2 cellular contexts compared by ENCODE assay signal in the genomic region with DNA sequence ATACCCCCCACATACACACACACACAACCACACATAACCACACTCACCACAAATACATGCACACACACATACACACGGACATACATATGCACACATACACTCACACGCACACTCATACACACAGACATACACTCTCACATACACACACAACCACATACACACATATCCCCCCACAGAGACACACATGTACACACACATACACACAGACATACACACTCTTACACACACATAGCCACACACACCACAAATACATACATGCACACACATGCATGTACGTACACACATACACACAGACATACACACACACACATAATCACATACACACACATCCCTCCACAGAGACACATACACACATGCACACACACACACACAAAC.
TF ChIP-seq lines count a peak whose summit lies in the region.

No MANE protein-coding gene starts in this region.

TF ChIP-seq in HepG2, 621 proteins besides CTCF, POLR2A, EP300 and RAD21 (continues in another document):
- TF ChIP-seq ZNF296 (CRISPR knock-in tag; conservative IDR thresholded peaks at IDR 0.05) (no peak), NCOA5 (CRISPR knock-in tag; IDR thresholded peaks at IDR 0.05) (no peak), HCFC1 (IDR thresholded peaks at IDR 0.05; ENCODE audit: low read depth, low read length) (no peak)
- TF ChIP-seq, protein P1, sequence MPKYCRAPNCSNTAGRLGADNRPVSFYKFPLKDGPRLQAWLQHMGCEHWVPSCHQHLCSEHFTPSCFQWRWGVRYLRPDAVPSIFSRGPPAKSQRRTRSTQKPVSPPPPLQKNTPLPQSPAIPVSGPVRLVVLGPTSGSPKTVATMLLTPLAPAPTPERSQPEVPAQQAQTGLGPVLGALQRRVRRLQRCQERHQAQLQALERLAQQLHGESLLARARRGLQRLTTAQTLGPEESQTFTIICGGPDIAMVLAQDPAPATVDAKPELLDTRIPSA (CRISPR knock-in tag; IDR thresholded peaks at IDR 0.05; ENCODE audit: borderline replicate concordance): no peak
- TF ChIP-seq, protein P2, sequence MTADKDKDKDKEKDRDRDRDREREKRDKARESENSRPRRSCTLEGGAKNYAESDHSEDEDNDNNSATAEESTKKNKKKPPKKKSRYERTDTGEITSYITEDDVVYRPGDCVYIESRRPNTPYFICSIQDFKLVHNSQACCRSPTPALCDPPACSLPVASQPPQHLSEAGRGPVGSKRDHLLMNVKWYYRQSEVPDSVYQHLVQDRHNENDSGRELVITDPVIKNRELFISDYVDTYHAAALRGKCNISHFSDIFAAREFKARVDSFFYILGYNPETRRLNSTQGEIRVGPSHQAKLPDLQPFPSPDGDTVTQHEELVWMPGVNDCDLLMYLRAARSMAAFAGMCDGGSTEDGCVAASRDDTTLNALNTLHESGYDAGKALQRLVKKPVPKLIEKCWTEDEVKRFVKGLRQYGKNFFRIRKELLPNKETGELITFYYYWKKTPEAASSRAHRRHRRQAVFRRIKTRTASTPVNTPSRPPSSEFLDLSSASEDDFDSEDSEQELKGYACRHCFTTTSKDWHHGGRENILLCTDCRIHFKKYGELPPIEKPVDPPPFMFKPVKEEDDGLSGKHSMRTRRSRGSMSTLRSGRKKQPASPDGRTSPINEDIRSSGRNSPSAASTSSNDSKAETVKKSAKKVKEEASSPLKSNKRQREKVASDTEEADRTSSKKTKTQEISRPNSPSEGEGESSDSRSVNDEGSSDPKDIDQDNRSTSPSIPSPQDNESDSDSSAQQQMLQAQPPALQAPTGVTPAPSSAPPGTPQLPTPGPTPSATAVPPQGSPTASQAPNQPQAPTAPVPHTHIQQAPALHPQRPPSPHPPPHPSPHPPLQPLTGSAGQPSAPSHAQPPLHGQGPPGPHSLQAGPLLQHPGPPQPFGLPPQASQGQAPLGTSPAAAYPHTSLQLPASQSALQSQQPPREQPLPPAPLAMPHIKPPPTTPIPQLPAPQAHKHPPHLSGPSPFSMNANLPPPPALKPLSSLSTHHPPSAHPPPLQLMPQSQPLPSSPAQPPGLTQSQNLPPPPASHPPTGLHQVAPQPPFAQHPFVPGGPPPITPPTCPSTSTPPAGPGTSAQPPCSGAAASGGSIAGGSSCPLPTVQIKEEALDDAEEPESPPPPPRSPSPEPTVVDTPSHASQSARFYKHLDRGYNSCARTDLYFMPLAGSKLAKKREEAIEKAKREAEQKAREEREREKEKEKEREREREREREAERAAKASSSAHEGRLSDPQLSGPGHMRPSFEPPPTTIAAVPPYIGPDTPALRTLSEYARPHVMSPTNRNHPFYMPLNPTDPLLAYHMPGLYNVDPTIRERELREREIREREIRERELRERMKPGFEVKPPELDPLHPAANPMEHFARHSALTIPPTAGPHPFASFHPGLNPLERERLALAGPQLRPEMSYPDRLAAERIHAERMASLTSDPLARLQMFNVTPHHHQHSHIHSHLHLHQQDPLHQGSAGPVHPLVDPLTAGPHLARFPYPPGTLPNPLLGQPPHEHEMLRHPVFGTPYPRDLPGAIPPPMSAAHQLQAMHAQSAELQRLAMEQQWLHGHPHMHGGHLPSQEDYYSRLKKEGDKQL (CRISPR knock-in tag; IDR thresholded peaks at IDR 0.05; ENCODE audit: low read depth): no peak
- TF ChIP-seq, protein P3, sequence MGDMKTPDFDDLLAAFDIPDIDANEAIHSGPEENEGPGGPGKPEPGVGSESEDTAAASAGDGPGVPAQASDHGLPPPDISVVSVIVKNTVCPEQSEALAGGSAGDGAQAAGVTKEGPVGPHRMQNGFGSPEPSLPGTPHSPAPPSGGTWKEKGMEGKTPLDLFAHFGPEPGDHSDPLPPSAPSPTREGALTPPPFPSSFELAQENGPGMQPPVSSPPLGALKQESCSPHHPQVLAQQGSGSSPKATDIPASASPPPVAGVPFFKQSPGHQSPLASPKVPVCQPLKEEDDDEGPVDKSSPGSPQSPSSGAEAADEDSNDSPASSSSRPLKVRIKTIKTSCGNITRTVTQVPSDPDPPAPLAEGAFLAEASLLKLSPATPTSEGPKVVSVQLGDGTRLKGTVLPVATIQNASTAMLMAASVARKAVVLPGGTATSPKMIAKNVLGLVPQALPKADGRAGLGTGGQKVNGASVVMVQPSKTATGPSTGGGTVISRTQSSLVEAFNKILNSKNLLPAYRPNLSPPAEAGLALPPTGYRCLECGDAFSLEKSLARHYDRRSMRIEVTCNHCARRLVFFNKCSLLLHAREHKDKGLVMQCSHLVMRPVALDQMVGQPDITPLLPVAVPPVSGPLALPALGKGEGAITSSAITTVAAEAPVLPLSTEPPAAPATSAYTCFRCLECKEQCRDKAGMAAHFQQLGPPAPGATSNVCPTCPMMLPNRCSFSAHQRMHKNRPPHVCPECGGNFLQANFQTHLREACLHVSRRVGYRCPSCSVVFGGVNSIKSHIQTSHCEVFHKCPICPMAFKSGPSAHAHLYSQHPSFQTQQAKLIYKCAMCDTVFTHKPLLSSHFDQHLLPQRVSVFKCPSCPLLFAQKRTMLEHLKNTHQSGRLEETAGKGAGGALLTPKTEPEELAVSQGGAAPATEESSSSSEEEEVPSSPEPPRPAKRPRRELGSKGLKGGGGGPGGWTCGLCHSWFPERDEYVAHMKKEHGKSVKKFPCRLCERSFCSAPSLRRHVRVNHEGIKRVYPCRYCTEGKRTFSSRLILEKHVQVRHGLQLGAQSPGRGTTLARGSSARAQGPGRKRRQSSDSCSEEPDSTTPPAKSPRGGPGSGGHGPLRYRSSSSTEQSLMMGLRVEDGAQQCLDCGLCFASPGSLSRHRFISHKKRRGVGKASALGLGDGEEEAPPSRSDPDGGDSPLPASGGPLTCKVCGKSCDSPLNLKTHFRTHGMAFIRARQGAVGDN (CRISPR knock-in tag; IDR thresholded peaks at IDR 0.05): no peak
- TF ChIP-seq, protein P4, sequence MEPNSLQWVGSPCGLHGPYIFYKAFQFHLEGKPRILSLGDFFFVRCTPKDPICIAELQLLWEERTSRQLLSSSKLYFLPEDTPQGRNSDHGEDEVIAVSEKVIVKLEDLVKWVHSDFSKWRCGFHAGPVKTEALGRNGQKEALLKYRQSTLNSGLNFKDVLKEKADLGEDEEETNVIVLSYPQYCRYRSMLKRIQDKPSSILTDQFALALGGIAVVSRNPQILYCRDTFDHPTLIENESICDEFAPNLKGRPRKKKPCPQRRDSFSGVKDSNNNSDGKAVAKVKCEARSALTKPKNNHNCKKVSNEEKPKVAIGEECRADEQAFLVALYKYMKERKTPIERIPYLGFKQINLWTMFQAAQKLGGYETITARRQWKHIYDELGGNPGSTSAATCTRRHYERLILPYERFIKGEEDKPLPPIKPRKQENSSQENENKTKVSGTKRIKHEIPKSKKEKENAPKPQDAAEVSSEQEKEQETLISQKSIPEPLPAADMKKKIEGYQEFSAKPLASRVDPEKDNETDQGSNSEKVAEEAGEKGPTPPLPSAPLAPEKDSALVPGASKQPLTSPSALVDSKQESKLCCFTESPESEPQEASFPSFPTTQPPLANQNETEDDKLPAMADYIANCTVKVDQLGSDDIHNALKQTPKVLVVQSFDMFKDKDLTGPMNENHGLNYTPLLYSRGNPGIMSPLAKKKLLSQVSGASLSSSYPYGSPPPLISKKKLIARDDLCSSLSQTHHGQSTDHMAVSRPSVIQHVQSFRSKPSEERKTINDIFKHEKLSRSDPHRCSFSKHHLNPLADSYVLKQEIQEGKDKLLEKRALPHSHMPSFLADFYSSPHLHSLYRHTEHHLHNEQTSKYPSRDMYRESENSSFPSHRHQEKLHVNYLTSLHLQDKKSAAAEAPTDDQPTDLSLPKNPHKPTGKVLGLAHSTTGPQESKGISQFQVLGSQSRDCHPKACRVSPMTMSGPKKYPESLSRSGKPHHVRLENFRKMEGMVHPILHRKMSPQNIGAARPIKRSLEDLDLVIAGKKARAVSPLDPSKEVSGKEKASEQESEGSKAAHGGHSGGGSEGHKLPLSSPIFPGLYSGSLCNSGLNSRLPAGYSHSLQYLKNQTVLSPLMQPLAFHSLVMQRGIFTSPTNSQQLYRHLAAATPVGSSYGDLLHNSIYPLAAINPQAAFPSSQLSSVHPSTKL (CRISPR knock-in tag; IDR thresholded peaks at IDR 0.05): no peak

TF ChIP-seq in H1, 55 proteins besides CTCF, POLR2A, EP300 and RAD21:
- TF ChIP-seq RNF2 (IDR thresholded peaks at IDR 0.05; ENCODE audit: borderline replicate concordance, low read depth, low read length, missing control alignments, poor library complexity, severe bottlenecking): no peak
- TF ChIP-seq CEBPB (IDR thresholded peaks at IDR 0.05; ENCODE audit: low read depth, low read length): no peak
- TF ChIP-seq, protein P5, sequence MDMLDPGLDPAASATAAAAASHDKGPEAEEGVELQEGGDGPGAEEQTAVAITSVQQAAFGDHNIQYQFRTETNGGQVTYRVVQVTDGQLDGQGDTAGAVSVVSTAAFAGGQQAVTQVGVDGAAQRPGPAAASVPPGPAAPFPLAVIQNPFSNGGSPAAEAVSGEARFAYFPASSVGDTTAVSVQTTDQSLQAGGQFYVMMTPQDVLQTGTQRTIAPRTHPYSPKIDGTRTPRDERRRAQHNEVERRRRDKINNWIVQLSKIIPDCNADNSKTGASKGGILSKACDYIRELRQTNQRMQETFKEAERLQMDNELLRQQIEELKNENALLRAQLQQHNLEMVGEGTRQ (IDR thresholded peaks at IDR 0.05; ENCODE audit: low read length): no peak
- TF ChIP-seq HDAC2 (IDR thresholded peaks at IDR 0.05; ENCODE audit: borderline replicate concordance in 1 of 2, low read depth in 2 of 2, low read length in 2 of 2): no peak
- TF ChIP-seq CREB1 (IDR thresholded peaks at IDR 0.05): no peak
- no peak for TF ChIP-seq CBX8 (IDR thresholded peaks at IDR 0.05; ENCODE audit: borderline replicate concordance, low read depth, low read length)
- no peak for TF ChIP-seq RBBP5 (IDR thresholded peaks at IDR 0.05; ENCODE audit: borderline replicate concordance, low read depth, low read length)
- no peak for TF ChIP-seq SUZ12 (IDR thresholded peaks at IDR 0.05; ENCODE audit: low read length)
- TF ChIP-seq SP1 (IDR thresholded peaks at IDR 0.05; ENCODE audit: low read depth, low read length): no peak
- no peak for TF ChIP-seq NRF1 (IDR thresholded peaks at IDR 0.05; ENCODE audit: low read depth, low read length)
- no peak for TF ChIP-seq BRCA1 (IDR thresholded peaks at IDR 0.05; ENCODE audit: low read depth, low read length)
- no peak for TF ChIP-seq RXRA (IDR thresholded peaks at IDR 0.05; ENCODE audit: insufficient read depth, low read depth, low read length)
- no peak for TF ChIP-seq YY1 (IDR thresholded peaks at IDR 0.05; ENCODE audit: low read depth, low read length)
